ENCODE assay signal across 14 cellular contexts in the genomic region with DNA sequence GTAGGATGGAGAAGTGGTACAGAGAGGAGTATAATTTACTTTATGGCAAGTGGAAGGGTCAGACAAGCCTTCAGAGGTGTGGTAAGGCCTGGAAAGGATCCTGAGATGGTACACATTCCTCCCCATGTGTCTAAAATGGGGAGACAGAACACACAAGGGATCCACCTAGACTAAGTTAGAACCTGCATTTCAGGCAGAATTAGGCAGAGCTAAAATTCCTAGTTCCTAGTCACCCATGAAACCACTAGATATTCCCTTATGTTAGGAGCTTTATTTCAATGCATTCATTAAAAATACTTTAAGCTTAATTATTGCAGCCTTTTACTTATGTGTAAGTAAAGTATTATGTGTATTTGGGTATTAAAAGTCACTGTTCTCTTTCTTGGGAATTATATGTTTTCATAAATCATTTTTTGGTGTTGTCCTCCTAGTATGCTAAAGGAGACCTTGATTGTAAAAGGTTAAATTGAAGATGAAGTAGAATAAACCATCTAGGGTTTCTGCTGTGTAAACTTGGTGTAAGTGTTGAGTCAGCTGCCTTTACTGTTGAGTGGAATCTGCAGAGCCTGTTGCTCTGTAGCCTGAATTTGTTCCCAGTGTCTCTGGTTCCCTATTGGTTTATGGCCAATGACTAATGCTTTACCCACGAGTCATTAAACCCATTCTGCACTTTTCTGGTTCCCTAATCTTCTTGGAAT.
DNase-seq lines count a peak whose midpoint lies in the region; ATAC-seq, FAIRE-seq and TF ChIP-seq lines count a peak whose summit lies in the region.
"Had no signal": no experiment of that assay in that cellular context is flagged by ENCODE, and none has a peak within 500 bp of the region (broad histone marks: within the 10 kb centered on the region; RNA-seq: fewer than 3 reads in every experiment).

No MANE protein-coding gene starts in this region.

- TF ChIP-seq POLR2A in tibial nerve (IDR thresholded peaks at IDR 0.05), result no peak

- DNase-seq in AG09319 (ENCODE audit: extremely low read depth, low read depth) (peak; percentile 95), HTR-8/SVneo (ENCODE audit: insufficient read length, low spot score) (peak; percentile 78), brain pericyte (ENCODE audit: low read depth, low spot score) (peak; percentile 63), medulla oblongata (ENCODE audit: extremely low spot score) (peak; percentile 39), H7 (no peak), tibial nerve (ENCODE audit: low spot score in 2 of 2) (no peak)
- DNase-seq: activated CD8-positive, alpha-beta memory T cell treated with anti-CD3 and anti-CD28 coated beads, Interleukin-2, amount 50 U/mL, for 48 hours; Calu3; colonic mucosa; immature natural killer cell; NCI-H2029; stimulated activated CD8-positive, alpha-beta memory T cell treated with anti-CD3 and anti-CD28 coated beads, Interleukin-4, amount 100 ng/mL, for 48 hours had no signal

- H3K4me1 ChIP-seq in tibial nerve, result no peaks in the 10 kb centered on the region
- H3K4me1 ChIP-seq: colonic mucosa had no signal

- no peak for TF ChIP-seq EP300 in tibial nerve (IDR thresholded peaks at IDR 0.05)

- TF ChIP-seq CTCF in AG09319 (IDR thresholded peaks at IDR 0.05; ENCODE audit: low read depth, low read length) (no peak), tibial nerve (IDR thresholded peaks at IDR 0.05) (no peak)

- peak overlapping the region in 1 of 4 donors; percentile 5 for H3K27ac ChIP-seq in tibial nerve
- H3K27ac ChIP-seq: colonic mucosa had no signal

- no peaks in the 10 kb centered on the region for H3K27me3 ChIP-seq in H7 (ENCODE audit: control insufficient read depth, insufficient read depth, low read length)
- H3K27me3 ChIP-seq in tibial nerve, result no peaks in the 10 kb centered on the region
- H3K27me3 ChIP-seq: colonic mucosa had no signal

- WGBS in tibial nerve, 2 donors, result 23 to 27% methylated on average over 1 of the region's 1 CpG

- no peaks in the 10 kb centered on the region for H3K9me3 ChIP-seq in tibial nerve
- H3K9me3 ChIP-seq: colonic mucosa had no signal

- no peak overlapping the region for H3K4me3 ChIP-seq in H7 (ENCODE audit: insufficient read depth, low read depth, low read length)
- H3K4me3 ChIP-seq in tibial nerve, result no peak overlapping the region
- H3K4me3 ChIP-seq: colonic mucosa had no signal

- no peak for ATAC-seq in HG02610 (IDR thresholded peaks at IDR 0.05; ENCODE audit: unreplicated experiment)
- ATAC-seq in HG03354 (IDR thresholded peaks at IDR 0.05; ENCODE audit: poor library complexity, severe bottlenecking, unreplicated experiment), result no peak

- no peaks in the 10 kb centered on the region for H3K36me3 ChIP-seq in H7 (replicated peaks; ENCODE audit: control insufficient read depth, insufficient read depth, low read length)
- no peaks in the 10 kb centered on the region for H3K36me3 ChIP-seq in tibial nerve
- H3K36me3 ChIP-seq: colonic mucosa had no signal

- FAIRE-seq in HTR-8/SVneo (lab: Jason Lieb, UNC), result no peak

Comparison
In these comparisons a context has a peak if more than half of its experiments do, and no peak if none do; other contexts are left out.
1. DNase-seq: peak in AG09319 (single experiment), HTR-8/SVneo (single experiment), brain pericyte (single experiment) and medulla oblongata (single experiment); none in H7 (single experiment) and tibial nerve (0 of 2).